In the genomic region with DNA sequence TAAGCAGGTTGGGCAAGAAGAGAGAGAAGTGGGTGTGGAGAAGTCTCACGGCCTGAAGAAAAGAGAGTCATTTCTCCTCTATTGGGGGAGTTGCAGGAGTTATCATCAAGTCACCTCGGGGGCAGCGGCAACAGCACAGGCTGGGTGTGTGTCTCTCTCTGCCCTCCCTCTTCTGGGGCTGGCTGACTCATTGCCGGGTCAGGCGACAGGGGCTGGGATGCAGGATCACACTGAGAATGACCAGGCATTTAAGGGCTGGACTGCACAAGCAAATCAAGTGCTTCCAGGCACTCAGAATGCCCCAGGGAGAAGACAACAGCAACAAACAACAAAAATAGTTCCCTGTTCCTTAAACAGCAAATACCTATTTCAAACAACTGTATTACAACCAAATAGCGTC, we compare ENCODE assay signal across 15 cellular contexts. TPM values are rescaled to one million over a fixed set of nuclear protein-coding genes. Genes with fewer than 3 reads are reported as not detected.
A peak's percentile ranks its signal among the peaks of the same experiment; 100 is the strongest.
DNase-seq lines count a peak whose midpoint lies in the region; ATAC-seq and TF ChIP-seq lines count a peak whose summit lies in the region.
"Had no signal": no experiment of that assay in that cellular context is flagged by ENCODE, and none has a peak within 500 bp of the region (broad histone marks: within the 10 kb centered on the region; RNA-seq: fewer than 3 reads in every experiment).

No MANE protein-coding gene starts in this region.

- H3K4me1 ChIP-seq in trophoblast cell (ENCODE audit: control insufficient read depth in 1 of 2, insufficient read depth in 2 of 2, low read length in 2 of 2), result peaks cover 2 to 4% of the 10 kb centered on the region in 2 experiments

- no peaks in the 10 kb centered on the region for H3K9me3 ChIP-seq in trophoblast cell (ENCODE audit: insufficient read depth, low read depth, low read length)
- H3K9me3 ChIP-seq: neutrophil had no signal

- H3K4me2 ChIP-seq in trophoblast cell (ENCODE audit: low read length), result peak overlapping the region; percentile 56
- H3K4me2 ChIP-seq: KMS-11 had no signal

- no peak overlapping the region for H3K4ac ChIP-seq in trophoblast cell (ENCODE audit: low read depth, low read length)

- peak overlapping the region; percentile 69 for H3K27ac ChIP-seq in trophoblast cell (ENCODE audit: low read depth, low read length)
- H3K27ac ChIP-seq: KMS-11, neutrophil, skin epidermis had no signal

- no peak overlapping the region for H2AFZ ChIP-seq in trophoblast cell (ENCODE audit: insufficient read depth, low read length, poor library complexity)

- no peak overlapping the region for H3K4me3 Mint-ChIP-seq in stimulated activated naive B cell treated with anti-CD40 and anti-IgM and Interleukin-4, amounts not matched to agents 10 μg/mL and 1 μg/mL and 100 μg/mL, for 72 hours
- H3K4me3 Mint-ChIP-seq: CD4-positive, alpha-beta memory T cell; T-helper 17 cell had no signal

- no peak overlapping the region for H3K18ac ChIP-seq in trophoblast cell (ENCODE audit: low read length)

- H3K79me1 ChIP-seq in trophoblast cell (ENCODE audit: low read length), result peaks cover 2% of the 10 kb centered on the region

- peaks cover 6 to 7% of the 10 kb centered on the region in 2 donors for H3K27me3 Mint-ChIP-seq in stimulated activated naive B cell treated with anti-CD40 and anti-IgM and Interleukin-4, amounts not matched to agents 10 μg/mL and 1 μg/mL and 100 μg/mL, for 72 hours

- peaks cover 2 to 3% of the 10 kb centered on the region in 2 donors for H3K36me3 Mint-ChIP-seq in stimulated activated naive B cell treated with anti-CD40 and anti-IgM and Interleukin-4, amounts not matched to agents 10 μg/mL and 1 μg/mL and 100 μg/mL, for 72 hours
- H3K36me3 Mint-ChIP-seq: CD4-positive, alpha-beta memory T cell had no signal

- H3K4me1 Mint-ChIP-seq in stimulated activated naive B cell treated with anti-CD40 and anti-IgM and Interleukin-4, amounts not matched to agents 10 μg/mL and 1 μg/mL and 100 μg/mL, for 72 hours, result no peaks in the 10 kb centered on the region
- H3K4me1 Mint-ChIP-seq: CD4-positive, alpha-beta memory T cell; T-helper 17 cell had no signal

- H3K36me3 ChIP-seq in trophoblast cell (ENCODE audit: control insufficient read depth in 1 of 2, insufficient read depth in 2 of 2, low read length in 2 of 2), result no peaks in the 10 kb centered on the region
- H3K36me3 ChIP-seq: neutrophil had no signal

- H3K23ac ChIP-seq in trophoblast cell (ENCODE audit: low read length), result no peak overlapping the region

- no peak overlapping the region for H2BK120ac ChIP-seq in trophoblast cell (ENCODE audit: insufficient read depth, low read length, poor library complexity)

- H3K14ac ChIP-seq in trophoblast cell (ENCODE audit: low read length), result no peak overlapping the region

- no peaks in the 10 kb centered on the region for H3K79me2 ChIP-seq in trophoblast cell (ENCODE audit: control insufficient read depth, insufficient read depth, low read length, poor library complexity)

- no peak overlapping the region for H3K4me3 ChIP-seq in trophoblast cell (ENCODE audit: low read depth, low read length)
- H3K4me3 ChIP-seq: skin epidermis had no signal

- H4K8ac ChIP-seq in trophoblast cell (ENCODE audit: low read depth, low read length), result no peak overlapping the region

- H4K91ac ChIP-seq in trophoblast cell (ENCODE audit: low read depth, low read length), result no peak overlapping the region

- peak overlapping the region; percentile 22 for H2BK5ac ChIP-seq in trophoblast cell (ENCODE audit: low read depth, low read length, poor library complexity)

- ATAC-seq in stimulated activated naive B cell treated with anti-CD40 and anti-IgM and Interleukin-4, amounts not matched to agents 10 μg/mL and 1 μg/mL and 100 μg/mL, for 72 hours (replicated peaks), result no peak
- no peak for ATAC-seq in GM19463 (IDR thresholded peaks at IDR 0.05; ENCODE audit: unreplicated experiment)
- ATAC-seq: left ventricle myocardium superior, T-helper 17 cell had no signal

- H2AK5ac ChIP-seq in trophoblast cell (ENCODE audit: low read length), result no peak overlapping the region

- H2BK12ac ChIP-seq in trophoblast cell (ENCODE audit: low read length), result no peak overlapping the region

- no peaks in the 10 kb centered on the region for H3K27me3 ChIP-seq in trophoblast cell (ENCODE audit: insufficient read depth, low read length)
- H3K27me3 ChIP-seq: neutrophil had no signal

- H3K9me3 Mint-ChIP-seq in stimulated activated naive B cell treated with anti-CD40 and anti-IgM and Interleukin-4, amounts not matched to agents 10 μg/mL and 1 μg/mL and 100 μg/mL, for 72 hours, result no peaks in the 10 kb centered on the region
- H3K9me3 Mint-ChIP-seq: activated T-helper 2 cell treated with anti-CD3 and anti-CD28 coated beads, Interferon-gamma antibody, Interleukin-2, Interleukin-4, amounts not matched to agents 10 μg/mL and 5 μg/mL and 100 μg/mL, durations not matched to agents 14 hours and 24 hours and 36 hours; CD4-positive, alpha-beta memory T cell had no signal

- no peak overlapping the region for H3K27ac Mint-ChIP-seq in stimulated activated naive B cell treated with anti-CD40 and anti-IgM and Interleukin-4, amounts not matched to agents 10 μg/mL and 1 μg/mL and 100 μg/mL, for 72 hours
- H3K27ac Mint-ChIP-seq: activated T-helper 2 cell treated with anti-CD3 and anti-CD28 coated beads, Interferon-gamma antibody, Interleukin-2, Interleukin-4, amounts not matched to agents 10 μg/mL and 5 μg/mL and 100 μg/mL, durations not matched to agents 14 hours and 24 hours and 36 hours; CD4-positive, alpha-beta memory T cell; T-helper 17 cell had no signal

- DNase-seq in H4 (ENCODE audit: low spot score) (peak; percentile 75), RKO (ENCODE audit: low spot score) (peak; percentile 2), erythroblast (lab: John Stamatoyannopoulos, UW) (peak; percentile 5 to 16), trophoblast cell (peak; percentile 86 to 88), NOMO-1 (lab: John Stamatoyannopoulos, UW; ENCODE audit: unreplicated experiment in 2 of 2) (no peak)
- no peak for DNase-seq in stimulated activated naive B cell treated with anti-CD40 and anti-IgM and Interleukin-4, amounts not matched to agents 10 μg/mL and 1 μg/mL and 100 μg/mL, for 72 hours
- DNase-seq: CD4-positive, alpha-beta memory T cell; left ventricle myocardium superior; T-helper 17 cell had no signal

- TF ChIP-seq POLR2A in erythroblast (IDR thresholded peaks at IDR 0.05; ENCODE audit: low read length), result no peak

- no peak overlapping the region for H3K9ac ChIP-seq in trophoblast cell (ENCODE audit: low read length)
- H3K9ac ChIP-seq: KMS-11 had no signal

- no peak overlapping the region for H4K12ac ChIP-seq in trophoblast cell (ENCODE audit: low read depth, low read length)

- WGBS in trophoblast cell (ENCODE audit: extremely low coverage, insufficient coverage, insufficient read length), result no CpG with 5 or more reads among the region's 6 CpGs

RNA-seq across cellular contexts. Expression of gene EQTN, which starts 6.3 kb away (rescaled TPM):
- total RNA-seq in H4 (2014; rRNA removed; shearing (Covaris generic)), result not detected in 2 replicates
- 0.30 and 0.43 TPM in 2 replicates for polyA plus RNA-seq in trophoblast cell (2013)
- total RNA-seq: activated T-helper 2 cell treated with anti-CD3 and anti-CD28 coated beads, Interferon-gamma antibody, Interleukin-2, Interleukin-4, amounts not matched to agents 10 μg/mL and 5 μg/mL and 100 μg/mL, durations not matched to agents 14 hours and 24 hours and 36 hours; CD4-positive, alpha-beta memory T cell; glomerular endothelial cell; left ventricle myocardium superior; T-helper 17 cell had no signal
- polyA plus RNA-seq: CD4-positive, alpha-beta memory T cell had no signal

Comparison
In these comparisons a context has a peak if more than half of its experiments do, and no peak if none do; other contexts are left out.
1. DNase-seq: peak in H4 (single experiment), RKO (single experiment), erythroblast (2 of 2) and trophoblast cell (2 of 2); none in NOMO-1 (0 of 2) and stimulated activated naive B cell treated with anti-CD40 and anti-IgM and Interleukin-4, amounts not matched to agents 10 μg/mL and 1 μg/mL and 100 μg/mL, for 72 hours (single experiment).